Comparison of ENCODE assay signal across 14 cellular contexts in genomic region chr7:27808626-27809025, GRCh38.
A peak's percentile ranks its signal among the peaks of the same experiment; 100 is the strongest.
DNase-seq lines count a peak whose midpoint lies in the region; FAIRE-seq and TF ChIP-seq lines count a peak whose summit lies in the region.
"Had no signal": no experiment of that assay in that cellular context is flagged by ENCODE, and none has a peak within 500 bp of the region (broad histone marks: within the 10 kb centered on the region; RNA-seq: fewer than 3 reads in every experiment).

No MANE protein-coding gene starts in this region.

- no peak overlapping the region for H3K4me3 Mint-ChIP-seq in CD14-positive monocyte
- H3K4me3 Mint-ChIP-seq: activated CD4-positive, alpha-beta memory T cell treated with anti-CD3 and anti-CD28 coated beads for 36 hours; CD8-positive, alpha-beta memory T cell had no signal

- no peaks in the 10 kb centered on the region for H3K4me1 ChIP-seq in SJCRH30

- H3K27ac ChIP-seq in SJCRH30, result no peak overlapping the region
- H3K27ac ChIP-seq: ovary had no signal

- CTCF ChIA-PET in AG04449 (lab: Yijun Ruan, JAX), result interaction anchor here (0.9 to 1.5 kb wide), 3 partner anchors 15 to 289 kb away, joined by 3 to 4 read pairs (median 3); no protein-coding TSS in a partner anchor

- H3K27me3 ChIP-seq in bronchial epithelial cell (ENCODE audit: control insufficient read depth, insufficient read depth, low read length) (no peaks in the 10 kb centered on the region), SJCRH30 (no peaks in the 10 kb centered on the region)
- H3K27me3 ChIP-seq: ovary had no signal

- H3K27me3 Mint-ChIP-seq in CD14-positive monocyte (ENCODE audit: low read depth in 3 of 3), result no peaks in the 10 kb centered on the region
- H3K27me3 Mint-ChIP-seq: activated CD4-positive, alpha-beta memory T cell treated with anti-CD3 and anti-CD28 coated beads for 36 hours; CD8-positive, alpha-beta memory T cell had no signal

- DNase-seq in AG04449 (ENCODE audit: low read depth, low spot score), result peak; percentile 52
- DNase-seq in HT1080 (ENCODE audit: low read depth), result peak; percentile 52
- DNase-seq in bronchial epithelial cell (ENCODE audit: low read depth), result peak; percentile 53
- DNase-seq in hepatic stellate cell (ENCODE audit: low spot score), result peak; percentile 21
- DNase-seq in SJCRH30, result no peak
- no peak for DNase-seq in CD14-positive monocyte (ENCODE audit: low spot score)
- DNase-seq in NCI-H2171 (lab: John Stamatoyannopoulos, UW), result no peak
- no peak for DNase-seq in GDM1 (lab: John Stamatoyannopoulos, UW)
- DNase-seq: activated CD4-positive, alpha-beta memory T cell treated with anti-CD3 and anti-CD28 coated beads for 36 hours; activated naive CD4-positive, alpha-beta T cell treated with anti-CD3 and anti-CD28 coated beads, Interleukin-2, amount 50 U/mL, for 16 hours; CD8-positive, alpha-beta memory T cell; NCI-H1048; NCI-H748 treated with DMSO at 0.1 percent for 48 hours; ovary had no signal

- peaks cover 7% of the 10 kb centered on the region for H3K4me1 Mint-ChIP-seq in CD14-positive monocyte

- intact Hi-C loops in CD14-positive monocyte (cut with micrococcal nuclease), result no loop called here

- POLR2A ChIA-PET in AG04449 (lab: Yijun Ruan, JAX), result interaction anchor here (0.7 kb wide), 1 partner anchor 205 kb away, joined by 3 read pairs; no protein-coding TSS in a partner anchor

- H3K9me3 Mint-ChIP-seq in CD14-positive monocyte, result no peaks in the 10 kb centered on the region
- H3K9me3 Mint-ChIP-seq: activated CD4-positive, alpha-beta memory T cell treated with anti-CD3 and anti-CD28 coated beads for 36 hours; CD8-positive, alpha-beta memory T cell had no signal

- H3K36me3 ChIP-seq in bronchial epithelial cell (ENCODE audit: control insufficient read depth, insufficient read depth, low read length) (no peaks in the 10 kb centered on the region), SJCRH30 (peaks cover 9% of the 10 kb centered on the region; the same call in 1 of the 2 replicates)
- H3K36me3 ChIP-seq: ovary had no signal

- H3K9me3 ChIP-seq in SJCRH30 (replicated peaks), result no peaks in the 10 kb centered on the region
- H3K9me3 ChIP-seq: ovary had no signal

- no peak for FAIRE-seq in bronchial epithelial cell (lab: Jason Lieb, UNC)

- peaks cover 48 to 53% of the 10 kb centered on the region in 2 donors for H3K36me3 Mint-ChIP-seq in CD14-positive monocyte

- no peak overlapping the region for H3K4me3 ChIP-seq in AG04449 (ENCODE audit: low read depth, low read length)
- no peak overlapping the region for H3K4me3 ChIP-seq in bronchial epithelial cell (ENCODE audit: low read depth, low read length)
- no peak overlapping the region for H3K4me3 ChIP-seq in SJCRH30
- H3K4me3 ChIP-seq: ovary had no signal

- no peak overlapping the region for H3K27ac Mint-ChIP-seq in CD14-positive monocyte
- H3K27ac Mint-ChIP-seq: activated CD4-positive, alpha-beta memory T cell treated with anti-CD3 and anti-CD28 coated beads for 36 hours had no signal

- TF ChIP-seq CTCF in AG04449 (IDR thresholded peaks at IDR 0.05; ENCODE audit: insufficient read depth, low read length, missing control alignments), result no peak
- no peak for TF ChIP-seq CTCF in bronchial epithelial cell (IDR thresholded peaks at IDR 0.05; ENCODE audit: insufficient read depth, low read length, severe bottlenecking)
- no peak for TF ChIP-seq CTCF in CD14-positive monocyte (IDR thresholded peaks at IDR 0.05)

Comparison
In these comparisons a context has a peak if more than half of its experiments do, and no peak if none do; other contexts are left out.
1. DNase-seq: peak in AG04449 (single experiment), HT1080 (single experiment), bronchial epithelial cell (single experiment) and hepatic stellate cell (single experiment); none in SJCRH30 (0 of 2), CD14-positive monocyte (single experiment), NCI-H2171 (single experiment) and GDM1 (single experiment).